Comparison of ENCODE assay signal across 8 cellular contexts in the genomic region with DNA sequence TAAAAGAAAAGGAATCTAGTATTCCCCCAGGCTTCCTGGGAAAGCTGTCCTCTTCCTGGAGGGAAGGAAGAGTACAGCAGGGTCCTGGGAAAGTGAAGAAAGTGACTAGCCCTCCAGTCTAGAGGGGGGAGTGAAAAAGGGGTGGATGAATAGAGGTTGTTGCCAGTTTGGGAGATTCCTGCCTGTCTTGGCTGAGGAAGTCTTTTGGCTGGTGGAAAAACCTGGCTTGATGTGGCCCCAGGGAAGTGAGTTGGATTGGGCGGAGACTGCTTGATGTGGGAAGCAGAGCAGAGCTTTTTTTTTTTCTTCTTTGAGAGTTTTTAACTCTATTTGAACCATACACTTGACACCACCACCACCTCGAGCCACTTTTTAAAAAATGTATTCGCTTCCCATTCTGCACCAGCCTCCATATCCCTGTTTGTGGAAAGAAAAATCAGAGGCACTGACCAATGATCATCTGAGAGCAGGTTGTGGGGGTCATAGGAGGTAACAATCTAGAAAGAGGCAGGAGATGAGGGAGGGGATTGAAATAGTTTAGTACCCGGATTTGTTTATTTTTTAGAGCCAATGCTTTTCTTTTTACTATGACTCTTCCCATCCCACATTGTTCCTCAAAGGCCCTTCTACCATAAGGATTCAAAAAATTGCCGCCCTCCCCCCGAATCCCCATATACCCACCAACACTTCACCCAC. TPM values are rescaled to one million over a fixed set of nuclear protein-coding genes. Genes with fewer than 3 reads are reported as not detected.
DNase-seq lines count a peak whose midpoint lies in the region; ATAC-seq, FAIRE-seq and TF ChIP-seq lines count a peak whose summit lies in the region.

No MANE protein-coding gene starts in this region.

- POLR2A ChIA-PET in BJ (lab: Charles Lee) = interaction anchor here (0.6 to 1.0 kb wide), 5 partner anchors 10 to 171 kb away, joined by 3 to 8 read pairs (median 5); no protein-coding TSS in a partner anchor

- H3K27ac ChIP-seq in keratinocyte (ENCODE audit: control insufficient read depth, insufficient read depth, low read length) (peak overlapping the region; percentile 31), spleen (peak overlapping the region; percentile 57 to 89 (median 82))

- H3K36me3 ChIP-seq in BJ (ENCODE audit: control insufficient read depth, insufficient read depth, low read length) = peaks cover 6% of the 10 kb centered on the region
- peaks cover 12 to 20% of the 10 kb centered on the region in 2 experiments for H3K36me3 ChIP-seq in keratinocyte (ENCODE audit: control insufficient read depth in 2 of 2, extremely low read depth in 1 of 2, insufficient read depth in 2 of 2, low read length in 2 of 2)
- peaks cover 0 to 56% (median 28%) of the 10 kb centered on the region in 6 donors for H3K36me3 ChIP-seq in spleen

- H3K9me3 ChIP-seq in keratinocyte (ENCODE audit: control insufficient read depth, low read depth, low read length) (no peaks in the 10 kb centered on the region), spleen (no peaks in the 10 kb centered on the region)

- WGBS in spleen, 5 donors = 50 to 58% (median 50%) methylated on average over 6 of the region's 6 CpGs

- H3K79me2 ChIP-seq in keratinocyte (ENCODE audit: control insufficient read depth, insufficient read depth, low read length) = no peaks in the 10 kb centered on the region

- H3K27me3 Mint-ChIP-seq in IgD-negative memory B cell (peaks cover 12% of the 10 kb centered on the region), brain (peaks cover 12% of the 10 kb centered on the region)

- peak; percentile 59 for FAIRE-seq in keratinocyte (lab: Jason Lieb, UNC)

- H3K36me3 Mint-ChIP-seq in IgD-negative memory B cell (peaks cover 15% of the 10 kb centered on the region), brain (peaks cover 46% of the 10 kb centered on the region)

- DNase-seq in BJ (ENCODE audit: low read depth) = peak; percentile 38
- peak; percentile 17 for DNase-seq in keratinocyte (ENCODE audit: low read depth, low spot score)
- no peak for DNase-seq in spleen
- no peak for DNase-seq in stimulated activated naive CD4-positive, alpha-beta T cell treated with Interleukin-2 at 50 U/mL for 16 hours (lab: John Stamatoyannopoulos, UW)
- DNase-seq in stimulated activated CD8-positive, alpha-beta memory T cell treated with anti-CD3 and anti-CD28 coated beads, Interleukin-4, amount 100 ng/mL, for 48 hours = no peak

- ATAC-seq in GM18873 (IDR thresholded peaks at IDR 0.05; ENCODE audit: low FRiP score, unreplicated experiment) = no peak

- CTCF ChIA-PET in BJ (lab: Yijun Ruan, JAX) = interaction anchor here (0.7 to 1.5 kb wide), 3 partner anchors 9 to 20 kb away, joined by 3 to 4 read pairs (median 3); no protein-coding TSS in a partner anchor

- H3K4me3 ChIP-seq in BJ (ENCODE audit: low read depth, low read length) (peak overlapping the region; percentile 64), keratinocyte (ENCODE audit: control insufficient read depth in 2 of 3, extremely low read depth in 1 of 3, insufficient read depth in 2 of 3, low read depth in 1 of 3, low read length in 3 of 3) (peak overlapping the region; percentile 44 to 73 (median 52)), spleen (peak overlapping the region; percentile 44 to 81 (median 50))

- TF ChIP-seq CTCF in BJ (IDR thresholded peaks at IDR 0.05; ENCODE audit: insufficient read depth, low read depth, low read length) (no peak), brain (conservative IDR thresholded peaks at IDR 0.05) (no peak), keratinocyte (optimal IDR thresholded peaks at IDR 0.05 in 1 of 3, IDR thresholded peaks at IDR 0.05 in 1 of 3, conservative IDR thresholded peaks at IDR 0.05 in 1 of 3; ENCODE audit: extremely low read depth in 1 of 3, insufficient read depth in 2 of 3, low read length in 3 of 3) (no peak), spleen (IDR thresholded peaks at IDR 0.05 in 8 of 11, conservative IDR thresholded peaks at IDR 0.05 in 3 of 11) (no peak)

- H3K9ac ChIP-seq in keratinocyte (ENCODE audit: control insufficient read depth, extremely low read depth, insufficient read depth, low read length) = peak overlapping the region; percentile 71

- H3K4me1 ChIP-seq in keratinocyte (ENCODE audit: control insufficient read depth, extremely low read depth, insufficient read depth, low read length) (peaks cover 12% of the 10 kb centered on the region), spleen (peaks cover 3 to 36% (median 24%) of the 10 kb centered on the region in 6 donors)

- peaks cover 6 to 12% (median 8%) of the 10 kb centered on the region in 3 donors for H3K4me1 Mint-ChIP-seq in IgD-negative memory B cell
- peaks cover 33% of the 10 kb centered on the region for H3K4me1 Mint-ChIP-seq in brain

- no peak for TF ChIP-seq POLR2A in spleen (IDR thresholded peaks at IDR 0.05)

- no peak overlapping the region for H2AFZ ChIP-seq in keratinocyte (ENCODE audit: control insufficient read depth, low read length)

- dilution Hi-C loops in keratinocyte (cut with MboI; ENCODE audit: extremely low pct_ligation_motif_present, low sequenced_read_pairs) = no loop called here

- H3K9me3 Mint-ChIP-seq in IgD-negative memory B cell (no peaks in the 10 kb centered on the region), brain (no peaks in the 10 kb centered on the region)

- intact Hi-C loops in spleen (cut with DNase I; ENCODE audit: low total_unique reads) = no loop called here

- no peaks in the 10 kb centered on the region for H4K20me1 ChIP-seq in keratinocyte (ENCODE audit: control insufficient read depth, extremely low read depth, insufficient read depth, low read length)

- peak overlapping the region; percentile 89 for H3K4me2 ChIP-seq in keratinocyte (ENCODE audit: control insufficient read depth, extremely low read depth, insufficient read depth, low read depth, low read length)

- H3K4me3 Mint-ChIP-seq in IgD-negative memory B cell (peak overlapping the region; percentile 61 to 79 (median 70)), brain (peak overlapping the region; percentile 90 to 96 (median 94))

- H3K9me1 ChIP-seq in keratinocyte (ENCODE audit: control insufficient read depth, extremely low read depth, insufficient read depth, low read length) = peaks cover 3% of the 10 kb centered on the region

- H3K27ac Mint-ChIP-seq in IgD-negative memory B cell (peak overlapping the region in 1 of 3 donors; percentile 65), brain (peak overlapping the region; percentile 92 to 100 (median 99))

- H3K27me3 ChIP-seq in BJ (ENCODE audit: control insufficient read depth, insufficient read depth, low read length) (no peaks in the 10 kb centered on the region), keratinocyte (ENCODE audit: control insufficient read depth, extremely low read depth, insufficient read depth, low read length) (peaks cover 16% of the 10 kb centered on the region), spleen (replicated peaks in 1 of 7) (peaks cover 0 to 33% (median 7%) of the 10 kb centered on the region in 7 donors)

RNA-seq across cellular contexts. Expression of gene DTX3, which starts 0.7 kb away (rescaled TPM):
- polyA plus RNA-seq in BJ (2011; rRNA removed) (18.7 and 26.0 TPM in 2 replicates), IgD-negative memory B cell (0.91 TPM), brain (ENCODE audit: insufficient read depth, low read depth, low replicate concordance) (100 TPM), keratinocyte (2.6 to 5.4 TPM (median 3.5 TPM) in 3 replicates), spleen (10 to 100 TPM; 13.7 to 24.3 (median 22.2) TPM)
- 12.2 and 18.6 TPM in 2 replicates for polyA minus RNA-seq in BJ (2011; rRNA and poly(A)+ RNA removed)
- polyA plus RNA-seq in keratinocyte (2011; ENCODE audit: low read depth) = 0.60 TPM
- 1.9 and 3.1 TPM in 2 replicates for polyA plus RNA-seq in keratinocyte (2011; cell fraction: cytosol; rRNA removed)
- 17.6 and 24.6 TPM in 2 replicates for polyA plus RNA-seq in keratinocyte (2011; cell fraction: nucleus; rRNA removed)
- polyA plus RNA-seq in keratinocyte (2012; ENCODE audit: low replicate concordance) = 2.2 and 2.9 TPM in 2 replicates
- 1.5 to 5.0 TPM (median 2.4 TPM) in 3 replicates for polyA minus RNA-seq in keratinocyte
- 4.2 TPM for polyA minus RNA-seq in keratinocyte (2011; cell fraction: cytosol; rRNA and poly(A)+ RNA removed)
- 1.9 and 3.4 TPM in 2 replicates for polyA minus RNA-seq in keratinocyte (2011; cell fraction: nucleus; rRNA and poly(A)+ RNA removed)
- 10 to 100 TPM; 15.3 to 30.7 (median 21.0) TPM for total RNA-seq in spleen

RNA-seq across cellular contexts. Expression of gene ARHGEF25, which starts 7.3 kb away (rescaled TPM):
- polyA plus RNA-seq in BJ (2011; rRNA removed) (18.0 and 26.0 TPM in 2 replicates), IgD-negative memory B cell (not detected), brain (ENCODE audit: insufficient read depth, low read depth, low replicate concordance) (47.2 TPM), keratinocyte (0.12 to 0.26 TPM (median 0.26 TPM) in 3 replicates), spleen (10 to 100 TPM; 13.7 to 26.6 (median 22.5) TPM)
- polyA minus RNA-seq in BJ (2011; rRNA and poly(A)+ RNA removed) = 8.4 and 12.2 TPM in 2 replicates
- not detected for polyA plus RNA-seq in keratinocyte (2011; ENCODE audit: low read depth)
- 0.05 and 0.10 TPM in 2 replicates for polyA plus RNA-seq in keratinocyte (2011; cell fraction: cytosol; rRNA removed)
- 0.32 and 2.8 TPM in 2 replicates for polyA plus RNA-seq in keratinocyte (2011; cell fraction: nucleus; rRNA removed)
- polyA plus RNA-seq in keratinocyte (2012; ENCODE audit: low replicate concordance) = 0.21 and 0.60 TPM in 2 replicates
- polyA minus RNA-seq in keratinocyte = not detected in 3 replicates
- not detected for polyA minus RNA-seq in keratinocyte (2011; cell fraction: cytosol; rRNA and poly(A)+ RNA removed)
- polyA minus RNA-seq in keratinocyte (2011; cell fraction: nucleus; rRNA and poly(A)+ RNA removed) = not detected in 2 replicates
- total RNA-seq in spleen = 10 to 100 TPM in 6 of 7 donors, 1 to 10 TPM in 1; 9.3 to 19.5 (median 14.8) TPM

RNA-seq across cellular contexts. Expression of gene PIP4K2C, which starts 12.9 kb away (rescaled TPM):
- 24.3 and 30.1 TPM in 2 replicates for polyA plus RNA-seq in BJ (2011; rRNA removed)
- polyA minus RNA-seq in BJ (2011; rRNA and poly(A)+ RNA removed) = 10.5 and 12.3 TPM in 2 replicates
- polyA plus RNA-seq in IgD-negative memory B cell = 15.5 TPM
- 43.7 TPM for polyA plus RNA-seq in brain (ENCODE audit: insufficient read depth, low read depth, low replicate concordance)
- polyA plus RNA-seq in keratinocyte = 73.5 to 109 TPM (median 93.6 TPM) in 3 replicates
- polyA plus RNA-seq in keratinocyte (2011; ENCODE audit: low read depth) = 39.9 TPM
- 87.3 and 124 TPM in 2 replicates for polyA plus RNA-seq in keratinocyte (2011; cell fraction: cytosol; rRNA removed)
- polyA plus RNA-seq in keratinocyte (2011; cell fraction: nucleus; rRNA removed) = 152 and 164 TPM in 2 replicates
- polyA plus RNA-seq in keratinocyte (2012; ENCODE audit: low replicate concordance) = 42.0 and 62.1 TPM in 2 replicates
- polyA minus RNA-seq in keratinocyte = 72.3 to 76.9 TPM (median 76.1 TPM) in 3 replicates
- polyA minus RNA-seq in keratinocyte (2011; cell fraction: cytosol; rRNA and poly(A)+ RNA removed) = 71.0 TPM
- polyA minus RNA-seq in keratinocyte (2011; cell fraction: nucleus; rRNA and poly(A)+ RNA removed) = 62.4 and 98.2 TPM in 2 replicates
- 10 to 100 TPM; 15.0 to 20.9 (median 18.8) TPM for total RNA-seq in spleen
- 1 to 10 TPM; 5.7 to 7.5 (median 6.3) TPM for polyA plus RNA-seq in spleen

RNA-seq across cellular contexts. Expression of gene B4GALNT1, which starts 29.1 kb away (rescaled TPM):
- polyA plus RNA-seq in BJ (2011; rRNA removed) (1.2 and 2.7 TPM in 2 replicates), IgD-negative memory B cell (not detected), brain (ENCODE audit: insufficient read depth, low read depth, low replicate concordance) (42.2 TPM), keratinocyte (0.08 to 0.37 TPM (median 0.08 TPM) in 3 replicates), spleen (1 to 10 TPM in 1 of 3 donors, under 1 TPM in 2; 0.83 to 1.5 (median 0.93) TPM)
- polyA minus RNA-seq in BJ (2011; rRNA and poly(A)+ RNA removed) = 0.98 and 1.6 TPM in 2 replicates
- polyA plus RNA-seq in keratinocyte (2011; ENCODE audit: low read depth) = not detected
- polyA plus RNA-seq in keratinocyte (2011; cell fraction: cytosol; rRNA removed) = 0.13 TPM in 2 replicates
- 0.25 and 0.55 TPM in 2 replicates for polyA plus RNA-seq in keratinocyte (2011; cell fraction: nucleus; rRNA removed)
- polyA plus RNA-seq in keratinocyte (2012; ENCODE audit: low replicate concordance) = 0.28 TPM in 1 of 2 replicates, not detected in the other
- 0.29 to 1.7 TPM (median 1.0 TPM) in 3 replicates for polyA minus RNA-seq in keratinocyte
- not detected for polyA minus RNA-seq in keratinocyte (2011; cell fraction: cytosol; rRNA and poly(A)+ RNA removed)
- not detected in 2 replicates for polyA minus RNA-seq in keratinocyte (2011; cell fraction: nucleus; rRNA and poly(A)+ RNA removed)
- 1 to 10 TPM in 3 of 7 donors, under 1 TPM in 4; 0.39 to 2.2 (median 0.79) TPM for total RNA-seq in spleen

RNA-seq across cellular contexts. Expression of gene KIF5A, which starts 54.1 kb away (rescaled TPM):
- polyA plus RNA-seq in BJ (2011; rRNA removed) = 0.50 and 0.64 TPM in 2 replicates
- 0.31 and 0.57 TPM in 2 replicates for polyA minus RNA-seq in BJ (2011; rRNA and poly(A)+ RNA removed)
- polyA plus RNA-seq in IgD-negative memory B cell = not detected
- 127 TPM for polyA plus RNA-seq in brain (ENCODE audit: insufficient read depth, low read depth, low replicate concordance)
- polyA plus RNA-seq in keratinocyte = 0.01 to 0.10 TPM (median 0.05 TPM) in 3 replicates
- 0.41 TPM for polyA plus RNA-seq in keratinocyte (2011; ENCODE audit: low read depth)
- polyA plus RNA-seq in keratinocyte (2011; cell fraction: cytosol; rRNA removed) = 0.01 TPM in 1 of 2 replicates, not detected in the other
- 0.47 and 0.52 TPM in 2 replicates for polyA plus RNA-seq in keratinocyte (2011; cell fraction: nucleus; rRNA removed)
- 0.02 and 0.18 TPM in 2 replicates for polyA plus RNA-seq in keratinocyte (2012; ENCODE audit: low replicate concordance)
- polyA minus RNA-seq in keratinocyte = 0.07 TPM in 2 of 3 replicates, not detected in the other
- polyA minus RNA-seq in keratinocyte (2011; cell fraction: cytosol; rRNA and poly(A)+ RNA removed) = not detected
- polyA minus RNA-seq in keratinocyte (2011; cell fraction: nucleus; rRNA and poly(A)+ RNA removed) = 0.08 and 0.11 TPM in 2 replicates
- under 1 TPM in 6 of 7 donors, not detected in 1; 0.09 to 0.76 (median 0.32) TPM for total RNA-seq in spleen
- polyA plus RNA-seq in spleen = under 1 TPM; 0.07 to 0.13 (median 0.08) TPM

Comparison
In these comparisons a context has a peak if more than half of its experiments do, and no peak if none do; other contexts are left out.
1. DNase-seq: peak in BJ (single experiment) and keratinocyte (single experiment); none in spleen (single experiment), stimulated activated naive CD4-positive, alpha-beta T cell treated with Interleukin-2 at 50 U/mL for 16 hours (single experiment) and stimulated activated CD8-positive, alpha-beta memory T cell treated with anti-CD3 and anti-CD28 coated beads, Interleukin-4, amount 100 ng/mL, for 48 hours (single experiment).
2. Peak in every context shown above with its lines, with median percentiles within 50 percentile points of each other: H3K4me3 ChIP-seq.